19 cellular contexts compared by ENCODE assay signal in genomic region chr13:26962671-26963070, GRCh38.
"Had no signal": no experiment of that assay in that cellular context is flagged by ENCODE, and none has a peak within 500 bp of the region (broad histone marks: within the 10 kb centered on the region; RNA-seq: fewer than 3 reads in every experiment).

No MANE protein-coding gene starts in this region.

- H3K4me3 ChIP-seq: coronary artery, esophagus muscularis mucosa, skin epidermis had no signal

- ATAC-seq: activated CD4-positive, CD25-positive, alpha-beta regulatory T cell treated with anti-CD3 and anti-CD28 coated beads, Interleukin-2, amount 50 U/mL, for 24 hours; naive thymus-derived CD8-positive, alpha-beta T cell had no signal

- H3K27me3 ChIP-seq: esophagus muscularis mucosa, neutrophil had no signal

- H3K36me3 ChIP-seq: esophagus muscularis mucosa, neutrophil had no signal

- H3K9me3 ChIP-seq: esophagus muscularis mucosa, neutrophil had no signal

- DNase-seq: activated CD4-positive, alpha-beta T cell treated with anti-CD3 and anti-CD28 coated beads, Interleukin-2, amount 50 U/mL, for 1 hour; activated naive CD8-positive, alpha-beta T cell treated with anti-CD3 and anti-CD28 coated beads for 36 hours; amygdala; central memory CD4-positive, alpha-beta T cell; effector CD4-positive, alpha-beta T cell; hypothalamus; kidney glomerular epithelial cell; naive thymus-derived CD8-positive, alpha-beta T cell; posterior cingulate gyrus; stimulated activated CD4-positive, alpha-beta T cell treated with anti-CD3 and anti-CD28 coated beads, Interleukin-4, amount 100 ng/mL, for 4 hours; stimulated activated CD8-positive, alpha-beta memory T cell treated with anti-CD3 and anti-CD28 coated beads, Interleukin-4, amount 100 ng/mL, for 48 hours; stimulated activated naive CD4-positive, alpha-beta T cell treated with Interleukin-2 at 50 U/mL for 16 hours; T-helper 9 cell; trophoblast cell had no signal

- H3K27ac ChIP-seq: coronary artery, esophagus muscularis mucosa, neutrophil, skin epidermis had no signal
